In the genomic region with DNA sequence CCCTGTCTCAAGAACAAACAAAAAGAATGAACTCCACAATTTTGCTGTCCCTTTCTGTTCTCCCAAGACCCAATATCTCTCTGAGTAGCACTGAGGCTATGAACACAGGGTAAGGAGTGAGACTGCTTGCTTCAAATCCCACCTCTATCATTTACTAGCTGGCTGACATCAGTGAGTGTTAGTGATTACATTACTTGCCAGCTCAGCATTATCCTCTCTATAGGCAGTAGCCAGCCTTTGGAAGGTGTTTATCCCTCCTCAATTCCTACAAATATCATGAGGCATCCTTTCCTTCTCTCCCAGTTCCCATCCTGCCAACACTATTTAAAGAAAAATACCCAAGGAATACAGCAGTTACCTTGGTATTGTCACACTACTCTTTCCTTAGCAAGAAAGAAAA, we compare ENCODE assay signal across 11 cellular contexts. TPM values are rescaled to one million over a fixed set of nuclear protein-coding genes. Genes with fewer than 3 reads are reported as not detected.
DNase-seq lines count a peak whose midpoint lies in the region; ATAC-seq and TF ChIP-seq lines count a peak whose summit lies in the region.
"Had no signal": no experiment of that assay in that cellular context is flagged by ENCODE, and none has a peak within 500 bp of the region (broad histone marks: within the 10 kb centered on the region; RNA-seq: fewer than 3 reads in every experiment).

No MANE protein-coding gene starts in this region.

- H3K27ac ChIP-seq in VCaP, result peak overlapping the region; percentile 94; the same call in 1 of the 2 replicates
- H3K27ac ChIP-seq in temporal lobe (ENCODE audit: low read depth, low read length), result peak overlapping the region; percentile 92
- H3K27ac ChIP-seq: epithelial cell of prostate had no signal

- no peak for ATAC-seq in activated T-cell treated with anti-CD3 and anti-CD28 coated beads, Interleukin-2, amount 50 U/mL, for 72 hours (replicated peaks in 1 of 2)
- ATAC-seq in memory B cell (ENCODE audit: low read depth) (no peak), GM18870 (IDR thresholded peaks at IDR 0.05; ENCODE audit: unreplicated experiment) (no peak)
- ATAC-seq: body of pancreas had no signal

- TF ChIP-seq CTCF in VCaP (conservative IDR thresholded peaks at IDR 0.05), result no peak

- H3K4me3 Mint-ChIP-seq in activated T-cell treated with anti-CD3 and anti-CD28 coated beads, Interleukin-2, amount 50 U/mL, for 72 hours, result peak overlapping the region; percentile 90 to 91
- peak overlapping the region; percentile 98 for H3K4me3 Mint-ChIP-seq in memory B cell

- peaks cover 0 to 2% of the 10 kb centered on the region in 2 donors for H3K36me3 Mint-ChIP-seq in activated T-cell treated with anti-CD3 and anti-CD28 coated beads, Interleukin-2, amount 50 U/mL, for 72 hours (ENCODE audit: insufficient read depth in 2 of 2)
- peaks cover 18% of the 10 kb centered on the region for H3K36me3 Mint-ChIP-seq in memory B cell

- H3K27ac Mint-ChIP-seq in activated T-cell treated with anti-CD3 and anti-CD28 coated beads, Interleukin-2, amount 50 U/mL, for 72 hours, result no peak overlapping the region
- peak overlapping the region; percentile 79 for H3K27ac Mint-ChIP-seq in memory B cell

- DNase-seq in activated T-cell treated with anti-CD3 and anti-CD28 coated beads, Interleukin-2, amount 50 U/mL, for 72 hours, result no peak
- DNase-seq in activated T-cell treated with anti-CD3 and anti-CD28 coated beads, Interleukin-2, amount 50 U/mL, for 1 hour, result no peak
- DNase-seq in memory B cell (ENCODE audit: low spot score in 2 of 2) (no peak), RPMI8226 (no peak), NCI-H226 (no peak)
- DNase-seq: body of pancreas, midbrain had no signal

- H3K9me3 Mint-ChIP-seq in activated T-cell treated with anti-CD3 and anti-CD28 coated beads, Interleukin-2, amount 50 U/mL, for 72 hours, result peaks cover 0 to 2% of the 10 kb centered on the region in 2 donors
- no peaks in the 10 kb centered on the region for H3K9me3 Mint-ChIP-seq in memory B cell

- no peaks in the 10 kb centered on the region for H3K27me3 Mint-ChIP-seq in activated T-cell treated with anti-CD3 and anti-CD28 coated beads, Interleukin-2, amount 50 U/mL, for 72 hours (ENCODE audit: low read depth)
- no peaks in the 10 kb centered on the region for H3K27me3 Mint-ChIP-seq in memory B cell

- H3K4me1 Mint-ChIP-seq in activated T-cell treated with anti-CD3 and anti-CD28 coated beads, Interleukin-2, amount 50 U/mL, for 72 hours (ENCODE audit: low read depth), result peaks cover 67% of the 10 kb centered on the region
- peaks cover 57% of the 10 kb centered on the region for H3K4me1 Mint-ChIP-seq in memory B cell

RNA-seq across cellular contexts. Expression of gene PIK3C2B, which starts 3.0 kb away (rescaled TPM):
- 10 to 100 TPM; 43.1 to 54.5 TPM for total RNA-seq in activated T-cell treated with anti-CD3 and anti-CD28 coated beads, Interleukin-2, amount 50 U/mL, for 72 hours
- total RNA-seq in temporal lobe, result 33.2 TPM

RNA-seq across cellular contexts. Expression of gene MDM4, which starts 24.6 kb away (rescaled TPM):
- total RNA-seq in activated T-cell treated with anti-CD3 and anti-CD28 coated beads, Interleukin-2, amount 50 U/mL, for 72 hours, result 100 to 1,000 TPM; 147 to 153 TPM
- total RNA-seq in temporal lobe, result 46.0 TPM
